ENCODE assay signal across 12 cellular contexts in the genomic region with DNA sequence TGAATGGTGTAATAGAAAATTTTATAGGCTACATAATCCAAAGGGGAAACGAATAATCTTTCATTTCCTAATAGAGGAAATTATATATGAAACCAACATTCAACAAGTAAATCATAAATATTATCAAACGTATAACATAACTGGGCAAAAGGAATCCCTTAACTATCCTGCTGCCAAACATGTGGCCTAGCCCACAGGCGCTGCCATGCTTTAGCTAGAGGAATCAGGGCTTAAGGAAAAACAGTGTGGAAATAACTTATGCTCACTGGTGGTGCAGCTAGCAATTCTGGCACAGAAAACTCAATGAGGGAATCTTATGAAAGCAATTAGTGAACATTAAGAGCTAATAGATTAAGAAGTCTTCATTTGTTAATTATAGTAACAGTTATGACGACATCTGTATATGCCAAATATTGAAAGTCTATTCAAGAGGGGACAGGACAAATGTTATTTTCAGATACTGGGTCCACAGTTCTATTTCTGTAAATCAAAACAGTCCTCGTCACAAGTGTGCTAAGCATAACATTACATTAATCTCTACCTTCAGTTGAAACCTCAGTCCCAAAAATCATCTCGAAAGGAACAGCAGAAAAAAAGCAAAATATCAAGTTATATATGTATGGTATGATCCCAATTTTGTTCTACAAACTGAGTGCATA.
DNase-seq lines count a peak whose midpoint lies in the region; ATAC-seq and TF ChIP-seq lines count a peak whose summit lies in the region.
"Had no signal": no experiment of that assay in that cellular context is flagged by ENCODE, and none has a peak within 500 bp of the region (broad histone marks: within the 10 kb centered on the region; RNA-seq: fewer than 3 reads in every experiment).

No MANE protein-coding gene starts in this region.

- no peak for TF ChIP-seq CTCF in Caco-2 (IDR thresholded peaks at IDR 0.05; ENCODE audit: insufficient read depth in 1 of 2, low read depth in 1 of 2, low read length in 1 of 2, severe bottlenecking in 1 of 2, unreplicated experiment in 1 of 2)
- TF ChIP-seq CTCF in progenitor cell of endocrine pancreas (IDR thresholded peaks at IDR 0.05; ENCODE audit: unreplicated experiment): no peak
- TF ChIP-seq CTCF in MM.1S (IDR thresholded peaks at IDR 0.05; ENCODE audit: low read length): no peak

- peak overlapping the region; percentile 45 for H3K27ac Mint-ChIP-seq in Caco-2 (ENCODE audit: unreplicated experiment)
- peak overlapping the region; percentile 51 for H3K27ac Mint-ChIP-seq in progenitor cell of endocrine pancreas
- H3K27ac Mint-ChIP-seq in activated CD8-positive, alpha-beta T cell treated with anti-CD3 and anti-CD28 coated beads, Interleukin-2, amount 10 ng/mL, durations not matched to agents 7 days and 5 days: no peak overlapping the region
- H3K27ac Mint-ChIP-seq: dendritic cell treated with granulocyte-macrophage colony-stimulating factor and Interleukin-4, amounts not matched to agents 40 ng/mL and 50 ng/mL, for 4 days had no signal

- no peak overlapping the region for H3K9ac ChIP-seq in MM.1S (ENCODE audit: low read length)
- H3K9ac ChIP-seq: BLaER1 had no signal

- H3K9me3 ChIP-seq in Caco-2: no peaks in the 10 kb centered on the region
- H3K9me3 ChIP-seq in MM.1S (replicated peaks; ENCODE audit: insufficient read depth, low read length): no peaks in the 10 kb centered on the region
- H3K9me3 ChIP-seq: BLaER1 had no signal

- no peak overlapping the region for H3K27ac ChIP-seq in MM.1S (ENCODE audit: low read length)
- H3K27ac ChIP-seq: BLaER1 had no signal

- no TSS peak for BruUV-seq in Caco-2 (replicated peaks; lab: Mats Ljungman, UMichigan)

- H3K4me2 ChIP-seq in MM.1S (ENCODE audit: low read depth, low read length): no peak overlapping the region
- H3K4me2 ChIP-seq: BLaER1 had no signal

- no peak overlapping the region for H2AFZ ChIP-seq in MM.1S (ENCODE audit: low read length)

- peaks cover 39% of the 10 kb centered on the region for H3K4me1 ChIP-seq in Caco-2
- peaks cover 21% of the 10 kb centered on the region for H3K4me1 ChIP-seq in MM.1S (ENCODE audit: low read length)
- H3K4me1 ChIP-seq: BLaER1 had no signal

- H3K9me3 Mint-ChIP-seq in Caco-2 (ENCODE audit: unreplicated experiment): no peaks in the 10 kb centered on the region
- no peaks in the 10 kb centered on the region for H3K9me3 Mint-ChIP-seq in progenitor cell of endocrine pancreas (ENCODE audit: low read depth)
- no peaks in the 10 kb centered on the region for H3K9me3 Mint-ChIP-seq in activated CD8-positive, alpha-beta T cell treated with anti-CD3 and anti-CD28 coated beads, Interleukin-2, amount 10 ng/mL, durations not matched to agents 7 days and 5 days (ENCODE audit: insufficient read depth)
- H3K9me3 Mint-ChIP-seq: dendritic cell treated with granulocyte-macrophage colony-stimulating factor and Interleukin-4, amounts not matched to agents 40 ng/mL and 50 ng/mL, for 4 days had no signal

- peaks cover 26% of the 10 kb centered on the region for H3K36me3 Mint-ChIP-seq in Caco-2 (ENCODE audit: insufficient read depth, unreplicated experiment)
- peaks cover 12% of the 10 kb centered on the region for H3K36me3 Mint-ChIP-seq in progenitor cell of endocrine pancreas (ENCODE audit: insufficient read depth)
- H3K36me3 Mint-ChIP-seq in activated CD8-positive, alpha-beta T cell treated with anti-CD3 and anti-CD28 coated beads, Interleukin-2, amount 10 ng/mL, durations not matched to agents 7 days and 5 days (ENCODE audit: low read depth): no peaks in the 10 kb centered on the region

- H3K27me3 Mint-ChIP-seq in Caco-2 (ENCODE audit: insufficient read depth, unreplicated experiment): no peaks in the 10 kb centered on the region
- H3K27me3 Mint-ChIP-seq in progenitor cell of endocrine pancreas: no peaks in the 10 kb centered on the region
- H3K27me3 Mint-ChIP-seq in activated CD8-positive, alpha-beta T cell treated with anti-CD3 and anti-CD28 coated beads, Interleukin-2, amount 10 ng/mL, durations not matched to agents 7 days and 5 days (ENCODE audit: low read depth): peaks cover 3% of the 10 kb centered on the region
- H3K27me3 Mint-ChIP-seq: dendritic cell treated with granulocyte-macrophage colony-stimulating factor and Interleukin-4, amounts not matched to agents 40 ng/mL and 50 ng/mL, for 4 days had no signal

- no peaks in the 10 kb centered on the region for H3K9me2 ChIP-seq in MM.1S (replicated peaks; ENCODE audit: insufficient read depth, low read length)

- no peak overlapping the region for H3K4me3 Mint-ChIP-seq in Caco-2 (ENCODE audit: unreplicated experiment)
- no peak overlapping the region for H3K4me3 Mint-ChIP-seq in progenitor cell of endocrine pancreas (ENCODE audit: low read depth)
- H3K4me3 Mint-ChIP-seq in activated CD8-positive, alpha-beta T cell treated with anti-CD3 and anti-CD28 coated beads, Interleukin-2, amount 10 ng/mL, durations not matched to agents 7 days and 5 days: no peak overlapping the region
- H3K4me3 Mint-ChIP-seq: dendritic cell treated with granulocyte-macrophage colony-stimulating factor and Interleukin-4, amounts not matched to agents 40 ng/mL and 50 ng/mL, for 4 days had no signal

- POLR2A ChIA-PET in Caco-2 (lab: Charles Lee): interaction anchor here (0.6 kb wide), 1 partner anchor 66 kb away, joined by 3 read pairs; no protein-coding TSS in a partner anchor
- POLR2A ChIA-PET in activated CD8-positive, alpha-beta T cell treated with anti-CD3 and anti-CD28 coated beads, Interleukin-2, amount 10 ng/mL, durations not matched to agents 7 days and 5 days (lab: Charles Lee): no interaction called here

- no peaks in the 10 kb centered on the region for H4K20me1 ChIP-seq in MM.1S (ENCODE audit: insufficient read depth, low read length)
- H4K20me1 ChIP-seq: BLaER1 had no signal

- CTCF ChIA-PET in Caco-2 (lab: Charles Lee): no interaction called here
- CTCF ChIA-PET in activated CD8-positive, alpha-beta T cell treated with anti-CD3 and anti-CD28 coated beads, Interleukin-2, amount 10 ng/mL, durations not matched to agents 7 days and 5 days (lab: Charles Lee): no interaction called here

- H3K4me1 Mint-ChIP-seq in Caco-2 (ENCODE audit: low read depth, unreplicated experiment): peaks cover 33% of the 10 kb centered on the region
- peaks cover 40% of the 10 kb centered on the region for H3K4me1 Mint-ChIP-seq in progenitor cell of endocrine pancreas (ENCODE audit: low read depth)
- no peaks in the 10 kb centered on the region for H3K4me1 Mint-ChIP-seq in activated CD8-positive, alpha-beta T cell treated with anti-CD3 and anti-CD28 coated beads, Interleukin-2, amount 10 ng/mL, durations not matched to agents 7 days and 5 days (ENCODE audit: low read depth)

- H3K79me2 ChIP-seq in MM.1S (ENCODE audit: low read length): no peaks in the 10 kb centered on the region

- H3K4me3 ChIP-seq in Caco-2 (ENCODE audit: low read depth, low read length): no peak overlapping the region
- H3K4me3 ChIP-seq in MM.1S (ENCODE audit: low read length): no peak overlapping the region
- H3K4me3 ChIP-seq: BLaER1, GM12878 had no signal

- ATAC-seq in HG02938 (IDR thresholded peaks at IDR 0.05; ENCODE audit: unreplicated experiment) (no peak), HG03280 (IDR thresholded peaks at IDR 0.05; ENCODE audit: unreplicated experiment) (no peak)
- ATAC-seq in activated CD8-positive, alpha-beta T cell treated with anti-CD3 and anti-CD28 coated beads, Interleukin-2, amount 10 ng/mL, durations not matched to agents 7 days and 5 days: no peak
- ATAC-seq: GM12878 had no signal

- DNase-seq in Caco-2: no peak
- DNase-seq in amniotic epithelial cell (ENCODE audit: low read depth): peak; percentile 71
- peak; percentile 34 for DNase-seq in foreskin melanocyte
- DNase-seq in progenitor cell of endocrine pancreas (ENCODE audit: low spot score, unreplicated experiment): no peak
- DNase-seq in activated CD8-positive, alpha-beta T cell treated with anti-CD3 and anti-CD28 coated beads, Interleukin-2, amount 10 ng/mL, durations not matched to agents 7 days and 5 days: no peak
- no peak for DNase-seq in MM.1S
- DNase-seq: NCI-H187 had no signal

- H3K27me3 ChIP-seq in Caco-2 (replicated peaks; ENCODE audit: control insufficient read depth, insufficient read depth, low read length) (no peaks in the 10 kb centered on the region), MM.1S (replicated peaks; ENCODE audit: insufficient read depth, low read length) (no peaks in the 10 kb centered on the region)
- H3K27me3 ChIP-seq: BLaER1 had no signal

- intact Hi-C loops in Caco-2 (cut with micrococcal nuclease; ENCODE audit: unreplicated experiment): no loop called here

- H3K36me3 ChIP-seq in Caco-2 (ENCODE audit: control insufficient read depth, insufficient read depth, low read length) (peaks cover 2% of the 10 kb centered on the region; the same call in 1 of the 2 replicates), MM.1S (replicated peaks; ENCODE audit: insufficient read depth, low read length) (no peaks in the 10 kb centered on the region)

- peaks cover 15% of the 10 kb centered on the region for H3F3A ChIP-seq in MM.1S (ENCODE audit: insufficient read depth, low read length)

Comparison
In these comparisons a context has a peak if more than half of its experiments do, and no peak if none do; other contexts are left out.
1. DNase-seq: peak in amniotic epithelial cell (single experiment) and foreskin melanocyte (single experiment); none in Caco-2 (0 of 2), progenitor cell of endocrine pancreas (single experiment), activated CD8-positive, alpha-beta T cell treated with anti-CD3 and anti-CD28 coated beads, Interleukin-2, amount 10 ng/mL, durations not matched to agents 7 days and 5 days (single experiment) and MM.1S (single experiment).